3 cellular contexts compared by ENCODE assay signal in genomic region chr1:232169436-232169835, GRCh38.
"Had no signal": no experiment of that assay in that cellular context is flagged by ENCODE, and none has a peak within 500 bp of the region (broad histone marks: within the 10 kb centered on the region; RNA-seq: fewer than 3 reads in every experiment).

No MANE protein-coding gene starts in this region.

- H3K4me3 ChIP-seq: GM12878 had no signal

- DNase-seq: GDM1, GF-D8 had no signal

- ATAC-seq: GM12878 had no signal
